ENCODE assay signal across 29 cellular contexts in genomic region chr4:11342401-11342800, GRCh38.
"Had no signal": no experiment of that assay in that cellular context is flagged by ENCODE, and none has a peak within 500 bp of the region (broad histone marks: within the 10 kb centered on the region; RNA-seq: fewer than 3 reads in every experiment).

No MANE protein-coding gene starts in this region.

- DNase-seq: naive thymus-derived CD8-positive, alpha-beta T cell; nephron progenitor cell; nucleus accumbens; pancreas; posterior cingulate gyrus; psoas muscle; right lobe of liver; sigmoid colon; small intestine; stimulated activated CD4-positive, alpha-beta T cell treated with anti-CD3 and anti-CD28 coated beads, Interleukin-15, amount 100 ng/mL, for 24 hours; stimulated activated CD4-positive, alpha-beta T cell treated with anti-CD3 and anti-CD28 coated beads, Interleukin-2, amount 100 ng/mL, for 24 hours; stimulated activated CD4-positive, alpha-beta T cell treated with anti-CD3 and anti-CD28 coated beads, Interleukin-2, amount 100 ng/mL, for 48 hours; stimulated activated CD4-positive, alpha-beta T cell treated with anti-CD3 and anti-CD28 coated beads, Interleukin-4, amount 100 ng/mL, for 24 hours; stimulated activated naive B cell treated with anti-CD40 and anti-IgM and Interleukin-4, amounts not matched to agents 10 μg/mL and 1 μg/mL and 100 μg/mL, for 72 hours; stimulated activated naive CD4-positive, alpha-beta T cell treated with Interleukin-2 at 50 U/mL for 16 hours; stomach; thyroid gland; upper lobe of right lung; uterus had no signal

- H3K27me3 Mint-ChIP-seq: naive thymus-derived CD8-positive, alpha-beta T cell; progenitor cell of endocrine pancreas; stimulated activated naive B cell treated with anti-CD40 and anti-IgM and Interleukin-4, amounts not matched to agents 10 μg/mL and 1 μg/mL and 100 μg/mL, for 72 hours; stimulated activated naive CD8-positive, alpha-beta T cell treated with anti-CD3 and anti-CD28 coated beads, Interleukin-15, Interleukin-2, amounts not matched to agents 100 ng/mL and 50 ng/mL, for 24 hours; type B pancreatic cell had no signal

- H3K4me1 Mint-ChIP-seq: nephron progenitor cell; stimulated activated effector memory CD8-positive, alpha-beta T cell treated with anti-CD3 and anti-CD28 coated beads, Interleukin-12 subunit alpha, Interleukin-12 subunit beta, amount 100 ng/mL, for 72 hours had no signal

- H3K4me3 Mint-ChIP-seq: naive thymus-derived CD8-positive, alpha-beta T cell; natural killer cell treated with Interleukin-12 subunit alpha and Interleukin-12 subunit beta and Interleukin-15 and Interleukin-18, amount 100 ng/mL, for 72 hours; nephron progenitor cell; neural crest cell; stimulated activated effector memory CD8-positive, alpha-beta T cell treated with anti-CD3 and anti-CD28 coated beads, Interleukin-12 subunit alpha, Interleukin-12 subunit beta, amount 100 ng/mL, for 72 hours; stimulated activated naive CD8-positive, alpha-beta T cell treated with anti-CD3 and anti-CD28 coated beads, Interleukin-15, Interleukin-2, amounts not matched to agents 100 ng/mL and 50 ng/mL, for 24 hours; type B pancreatic cell had no signal

- FAIRE-seq: pancreas, small intestine had no signal

- H3K27ac Mint-ChIP-seq: naive thymus-derived CD8-positive, alpha-beta T cell; natural killer cell treated with Interleukin-12 subunit alpha and Interleukin-12 subunit beta and Interleukin-15 and Interleukin-18, amount 100 ng/mL, for 72 hours; nephron progenitor cell; progenitor cell of endocrine pancreas; stimulated activated effector memory CD8-positive, alpha-beta T cell treated with anti-CD3 and anti-CD28 coated beads, Interleukin-12 subunit alpha, Interleukin-12 subunit beta, amount 100 ng/mL, for 72 hours; stimulated activated naive B cell treated with anti-CD40 and anti-IgM and Interleukin-4, amounts not matched to agents 10 μg/mL and 1 μg/mL and 100 μg/mL, for 72 hours; stimulated activated naive CD8-positive, alpha-beta T cell treated with anti-CD3 and anti-CD28 coated beads, Interleukin-15, Interleukin-2, amounts not matched to agents 100 ng/mL and 50 ng/mL, for 24 hours; type B pancreatic cell had no signal

- H3K27me3 ChIP-seq: neutrophil, pancreas, right lobe of liver, sigmoid colon, stomach, thyroid gland, tibial nerve, upper lobe of right lung, uterus had no signal

- ATAC-seq: naive thymus-derived CD8-positive, alpha-beta T cell; natural killer cell treated with Interleukin-12 subunit alpha and Interleukin-12 subunit beta and Interleukin-15 and Interleukin-18, amount 100 ng/mL, for 72 hours; pancreas; psoas muscle; right cardiac atrium; right lobe of liver; stimulated activated effector memory CD8-positive, alpha-beta T cell treated with anti-CD3 and anti-CD28 coated beads, Interleukin-12 subunit alpha, Interleukin-12 subunit beta, amount 100 ng/mL, for 72 hours; upper lobe of right lung had no signal

- H3K9me3 Mint-ChIP-seq: naive thymus-derived CD8-positive, alpha-beta T cell; natural killer cell treated with Interleukin-12 subunit alpha and Interleukin-12 subunit beta and Interleukin-15 and Interleukin-18, amount 100 ng/mL, for 72 hours; nephron progenitor cell; neural crest cell; stimulated activated effector memory CD8-positive, alpha-beta T cell treated with anti-CD3 and anti-CD28 coated beads, Interleukin-12 subunit alpha, Interleukin-12 subunit beta, amount 100 ng/mL, for 72 hours; stimulated activated naive B cell treated with anti-CD40 and anti-IgM and Interleukin-4, amounts not matched to agents 10 μg/mL and 1 μg/mL and 100 μg/mL, for 72 hours; stimulated activated naive CD8-positive, alpha-beta T cell treated with anti-CD3 and anti-CD28 coated beads, Interleukin-15, Interleukin-2, amounts not matched to agents 100 ng/mL and 50 ng/mL, for 24 hours; type B pancreatic cell had no signal

- H3K4me3 ChIP-seq: pancreas, psoas muscle, right lobe of liver, sigmoid colon, stomach, thoracic aorta, thyroid gland, tibial nerve, upper lobe of right lung, uterus had no signal

- H3K36me3 Mint-ChIP-seq: naive thymus-derived CD8-positive, alpha-beta T cell; natural killer cell treated with Interleukin-12 subunit alpha and Interleukin-12 subunit beta and Interleukin-15 and Interleukin-18, amount 100 ng/mL, for 72 hours; stimulated activated effector memory CD8-positive, alpha-beta T cell treated with anti-CD3 and anti-CD28 coated beads, Interleukin-12 subunit alpha, Interleukin-12 subunit beta, amount 100 ng/mL, for 72 hours; stimulated activated naive B cell treated with anti-CD40 and anti-IgM and Interleukin-4, amounts not matched to agents 10 μg/mL and 1 μg/mL and 100 μg/mL, for 72 hours; type B pancreatic cell had no signal

- H3K36me3 ChIP-seq: neutrophil, pancreas, right lobe of liver, sigmoid colon, stomach, thoracic aorta, thyroid gland, tibial nerve, upper lobe of right lung, uterus had no signal
